In the genomic region with DNA sequence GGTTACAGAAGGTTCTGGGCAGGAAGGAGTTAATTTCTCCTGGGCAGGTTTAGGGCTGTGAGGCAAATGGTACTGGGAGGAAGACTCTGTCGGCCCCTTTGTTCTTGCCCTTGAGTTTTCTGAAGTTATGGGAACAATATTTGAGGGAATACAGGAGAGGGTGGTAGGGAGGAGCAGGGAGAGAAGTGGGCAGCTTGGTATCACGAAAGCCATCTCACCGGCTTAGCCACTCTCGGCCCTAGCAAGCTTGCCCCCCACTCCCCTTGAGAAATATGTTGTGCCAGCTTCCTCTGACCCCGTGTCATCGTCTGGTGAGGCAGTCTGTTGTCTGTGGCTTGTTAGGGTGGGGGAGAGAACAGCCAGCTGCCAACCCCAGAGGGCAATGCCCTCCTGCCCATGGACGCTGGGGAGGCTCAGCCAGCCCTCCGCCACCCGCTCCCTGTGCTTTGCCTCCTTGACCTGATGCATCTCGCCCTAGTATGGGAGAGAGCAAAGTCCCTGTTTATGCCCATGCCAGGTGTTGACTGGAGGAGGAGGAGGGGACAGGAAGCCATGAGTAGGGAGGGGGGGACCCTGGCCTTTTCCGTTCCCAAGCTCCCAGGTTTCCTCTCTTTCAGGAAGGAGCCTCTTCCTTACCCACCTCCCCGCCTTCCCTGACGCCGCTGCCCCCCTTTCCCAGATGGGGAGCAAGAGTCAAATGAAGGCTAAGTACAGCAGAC, we compare ENCODE assay signal across 8 cellular contexts. TPM values are rescaled to one million over a fixed set of nuclear protein-coding genes. Genes with fewer than 3 reads are reported as not detected.
DNase-seq lines count a peak whose midpoint lies in the region; ATAC-seq, FAIRE-seq and TF ChIP-seq lines count a peak whose summit lies in the region.

No MANE protein-coding gene starts in this region.

- DNase-seq in activated T-helper 1 cell treated with anti-CD3 and anti-CD28 coated beads, Interleukin-12 subunit alpha, Interleukin-12 subunit beta, Interleukin-2, Interleukin-4 antibody, amounts not matched to agents 30 ng/mL and 10 ng/mL and 1 ng/mL, durations not matched to agents 14 hours and 24 hours and 36 hours (ENCODE audit: low spot score), result no peak
- DNase-seq in hepatocyte (ENCODE audit: low spot score), result peak; percentile 70
- DNase-seq in retina, result peak; percentile 24
- DNase-seq in GM13977 (ENCODE audit: low spot score), result no peak
- DNase-seq in GM19239 (ENCODE audit: insufficient read length, low spot score), result no peak

- H3K4me3 ChIP-seq in HEK293 (ENCODE audit: low read depth, low read length) (peak overlapping the region; percentile 62), hepatocyte (peak overlapping the region; percentile 45)

- H2AFZ ChIP-seq in hepatocyte, result no peak overlapping the region

- H3K9me3 ChIP-seq in HEK293 (ENCODE audit: control insufficient read depth, insufficient read depth, low read depth, low read length) (no peaks in the 10 kb centered on the region), hepatocyte (ENCODE audit: low read depth) (no peaks in the 10 kb centered on the region)

- H3K36me3 ChIP-seq in HEK293 (ENCODE audit: control insufficient read depth in 2 of 2, insufficient read depth in 1 of 2, low read length in 2 of 2) (peaks cover 3 to 29% of the 10 kb centered on the region in 2 experiments; a peak in 2 of 3 replicates), hepatocyte (replicated peaks; ENCODE audit: insufficient read depth, low read depth) (no peaks in the 10 kb centered on the region)

- no peaks in the 10 kb centered on the region for H4K20me1 ChIP-seq in hepatocyte (ENCODE audit: insufficient read depth, poor library complexity, severe bottlenecking)

- no peak overlapping the region for H3K27ac Mint-ChIP-seq in activated T-helper 1 cell treated with anti-CD3 and anti-CD28 coated beads, Interleukin-12 subunit alpha, Interleukin-12 subunit beta, Interleukin-2, Interleukin-4 antibody, amounts not matched to agents 30 ng/mL and 10 ng/mL and 1 ng/mL, durations not matched to agents 14 hours and 24 hours and 36 hours

- peak overlapping the region; percentile 67 for H3K4me3 Mint-ChIP-seq in activated T-helper 1 cell treated with anti-CD3 and anti-CD28 coated beads, Interleukin-12 subunit alpha, Interleukin-12 subunit beta, Interleukin-2, Interleukin-4 antibody, amounts not matched to agents 30 ng/mL and 10 ng/mL and 1 ng/mL, durations not matched to agents 14 hours and 24 hours and 36 hours

- intact Hi-C loops in activated T-helper 1 cell treated with anti-CD3 and anti-CD28 coated beads, Interleukin-12 subunit alpha, Interleukin-12 subunit beta, Interleukin-2, Interleukin-4 antibody, amounts not matched to agents 30 ng/mL and 10 ng/mL and 1 ng/mL, durations not matched to agents 14 hours and 24 hours and 36 hours (cut with micrococcal nuclease), result loop anchor here (5.0 kb wide), 2 partner anchors 37 to 38 kb away; no protein-coding TSS in a partner anchor

- no peak for TF ChIP-seq CTCF in HEK293 (tag by site-specific recombination; IDR thresholded peaks at IDR 0.05)
- TF ChIP-seq CTCF in hepatocyte (IDR thresholded peaks at IDR 0.05; ENCODE audit: poor library complexity), result no peak
- no peak for TF ChIP-seq CTCF in GM13977 (IDR thresholded peaks at IDR 0.05; ENCODE audit: extremely low read depth, insufficient read depth, missing control alignments)

- no peaks in the 10 kb centered on the region for H3K27me3 ChIP-seq in hepatocyte

- no peak for ATAC-seq in HG03045 (IDR thresholded peaks at IDR 0.05; ENCODE audit: unreplicated experiment)
- no peak for ATAC-seq in HG02981 (IDR thresholded peaks at IDR 0.05; ENCODE audit: unreplicated experiment)

- H3K4me2 ChIP-seq in hepatocyte, result peak overlapping the region; percentile 98

- no peaks in the 10 kb centered on the region for H3K9me3 Mint-ChIP-seq in activated T-helper 1 cell treated with anti-CD3 and anti-CD28 coated beads, Interleukin-12 subunit alpha, Interleukin-12 subunit beta, Interleukin-2, Interleukin-4 antibody, amounts not matched to agents 30 ng/mL and 10 ng/mL and 1 ng/mL, durations not matched to agents 14 hours and 24 hours and 36 hours

- WGBS in hepatocyte (ENCODE audit: low lambda C conversion rate, missing lambda C conversion rate), result 15% methylated on average over 14 of the region's 14 CpGs

- H3K4me1 Mint-ChIP-seq in activated T-helper 1 cell treated with anti-CD3 and anti-CD28 coated beads, Interleukin-12 subunit alpha, Interleukin-12 subunit beta, Interleukin-2, Interleukin-4 antibody, amounts not matched to agents 30 ng/mL and 10 ng/mL and 1 ng/mL, durations not matched to agents 14 hours and 24 hours and 36 hours (ENCODE audit: low read depth), result peaks cover 19% of the 10 kb centered on the region

- in situ Hi-C loops in GM13977 (cut with MboI; ENCODE audit: low pct_unique_long_range_greater_than_20kb, low sequenced_read_pairs, unreplicated experiment), result no loop called here

- no peaks in the 10 kb centered on the region for H3K9me2 ChIP-seq in hepatocyte (replicated peaks; ENCODE audit: insufficient read depth)

- H3K27ac ChIP-seq in HEK293 (ENCODE audit: extremely low read depth, low read depth, low read length) (peak overlapping the region; percentile 57), hepatocyte (peak overlapping the region; percentile 97)

- H3K4me1 ChIP-seq in HEK293 (ENCODE audit: control insufficient read depth, insufficient read depth, low read length) (peaks cover 21% of the 10 kb centered on the region), hepatocyte (ENCODE audit: insufficient read depth) (peaks cover 37% of the 10 kb centered on the region)

- POLR2A ChIA-PET in HEK293 (lab: Yijun Ruan, JAX), result interaction anchor here (0.6 to 3.5 kb wide), 6 partner anchors 11 to 128 kb away, joined by 3 to 17 read pairs (median 4); partner anchors contain the start of genes DPM3 and KRTCAP2

- FAIRE-seq in GM19239 (lab: Jason Lieb, UNC), result no peak

- CTCF ChIA-PET in HEK293 (lab: Yijun Ruan, JAX), result interaction anchor here (0.5 to 8.1 kb wide), 9 partner anchors 14 to 167 kb away, joined by 3 to 54 read pairs (median 5); partner anchors contain the start of gene PYGO2

- H3K36me3 Mint-ChIP-seq in activated T-helper 1 cell treated with anti-CD3 and anti-CD28 coated beads, Interleukin-12 subunit alpha, Interleukin-12 subunit beta, Interleukin-2, Interleukin-4 antibody, amounts not matched to agents 30 ng/mL and 10 ng/mL and 1 ng/mL, durations not matched to agents 14 hours and 24 hours and 36 hours (ENCODE audit: low read depth), result peaks cover 2% of the 10 kb centered on the region

- peaks cover 49% of the 10 kb centered on the region for H3K27me3 Mint-ChIP-seq in activated T-helper 1 cell treated with anti-CD3 and anti-CD28 coated beads, Interleukin-12 subunit alpha, Interleukin-12 subunit beta, Interleukin-2, Interleukin-4 antibody, amounts not matched to agents 30 ng/mL and 10 ng/mL and 1 ng/mL, durations not matched to agents 14 hours and 24 hours and 36 hours (ENCODE audit: insufficient read depth)

- H3K79me2 ChIP-seq in hepatocyte, result peaks cover 47% of the 10 kb centered on the region

TF ChIP-seq in HEK293, 187 proteins besides CTCF, POLR2A, EP300 and RAD21 (continues in another document):
- TF ChIP-seq ZNF341 (tag by site-specific recombination; IDR thresholded peaks at IDR 0.05; ENCODE audit: low read depth) (peak; percentile 71), TCF7L2 (IDR thresholded peaks at IDR 0.05; ENCODE audit: borderline replicate concordance, low read depth, low read length) (peak; percentile 83), ZBTB48 (tag by site-specific recombination; IDR thresholded peaks at IDR 0.05) (0 out of 2 replicates have a peak, but pooled peaks have one; percentile 34), SP7 (tag by site-specific recombination; IDR thresholded peaks at IDR 0.05) (0 out of 2 replicates have a peak, but pooled peaks have one; percentile 20), ZNF223 (tag by site-specific recombination; IDR thresholded peaks at IDR 0.05) (no peak)

RNA-seq across cellular contexts. Expression of gene EFNA1, which starts 1.2 kb away (rescaled TPM):
- not detected in 2 replicates for total RNA-seq in activated T-helper 1 cell treated with anti-CD3 and anti-CD28 coated beads, Interleukin-12 subunit alpha, Interleukin-12 subunit beta, Interleukin-2, Interleukin-4 antibody, amounts not matched to agents 30 ng/mL and 10 ng/mL and 1 ng/mL, durations not matched to agents 14 hours and 24 hours and 36 hours
- total RNA-seq in hepatocyte, result 78.7 and 94.8 TPM in 2 replicates
- polyA plus RNA-seq in hepatocyte, result 137 and 172 TPM in 2 replicates

RNA-seq across cellular contexts. Expression of gene SLC50A1, which starts 6.7 kb away (rescaled TPM):
- total RNA-seq in activated T-helper 1 cell treated with anti-CD3 and anti-CD28 coated beads, Interleukin-12 subunit alpha, Interleukin-12 subunit beta, Interleukin-2, Interleukin-4 antibody, amounts not matched to agents 30 ng/mL and 10 ng/mL and 1 ng/mL, durations not matched to agents 14 hours and 24 hours and 36 hours, result 45.7 and 47.7 TPM in 2 replicates
- total RNA-seq in hepatocyte, result 75.3 and 88.6 TPM in 2 replicates
- polyA plus RNA-seq in hepatocyte, result 111 and 115 TPM in 2 replicates

RNA-seq across cellular contexts. Expression of gene DPM3, which starts 11.4 kb away (rescaled TPM):
- 43.7 and 45.1 TPM in 2 replicates for total RNA-seq in activated T-helper 1 cell treated with anti-CD3 and anti-CD28 coated beads, Interleukin-12 subunit alpha, Interleukin-12 subunit beta, Interleukin-2, Interleukin-4 antibody, amounts not matched to agents 30 ng/mL and 10 ng/mL and 1 ng/mL, durations not matched to agents 14 hours and 24 hours and 36 hours
- total RNA-seq in hepatocyte, result 94.2 and 121 TPM in 2 replicates
- 84.1 and 96.3 TPM in 2 replicates for polyA plus RNA-seq in hepatocyte

RNA-seq across cellular contexts. Expression of gene KRTCAP2, which starts 44.2 kb away (rescaled TPM):
- total RNA-seq in activated T-helper 1 cell treated with anti-CD3 and anti-CD28 coated beads, Interleukin-12 subunit alpha, Interleukin-12 subunit beta, Interleukin-2, Interleukin-4 antibody, amounts not matched to agents 30 ng/mL and 10 ng/mL and 1 ng/mL, durations not matched to agents 14 hours and 24 hours and 36 hours, result 230 and 238 TPM in 2 replicates
- 191 and 209 TPM in 2 replicates for total RNA-seq in hepatocyte
- polyA plus RNA-seq in hepatocyte, result 440 and 454 TPM in 2 replicates

RNA-seq across cellular contexts. Expression of gene TRIM46, which starts 44.7 kb away (rescaled TPM):
- 10.2 and 12.6 TPM in 2 replicates for total RNA-seq in activated T-helper 1 cell treated with anti-CD3 and anti-CD28 coated beads, Interleukin-12 subunit alpha, Interleukin-12 subunit beta, Interleukin-2, Interleukin-4 antibody, amounts not matched to agents 30 ng/mL and 10 ng/mL and 1 ng/mL, durations not matched to agents 14 hours and 24 hours and 36 hours
- total RNA-seq in hepatocyte, result 1.1 and 1.2 TPM in 2 replicates
- 1.9 and 2.1 TPM in 2 replicates for polyA plus RNA-seq in hepatocyte

Comparison
In these comparisons a context has a peak if more than half of its experiments do, and no peak if none do; other contexts are left out.
1. DNase-seq: peak in hepatocyte (single experiment) and retina (single experiment); none in activated T-helper 1 cell treated with anti-CD3 and anti-CD28 coated beads, Interleukin-12 subunit alpha, Interleukin-12 subunit beta, Interleukin-2, Interleukin-4 antibody, amounts not matched to agents 30 ng/mL and 10 ng/mL and 1 ng/mL, durations not matched to agents 14 hours and 24 hours and 36 hours (single experiment), GM13977 (single experiment) and GM19239 (single experiment).
2. RNA of gene EFNA1, which starts 1.2 kb away (total RNA-seq): 78.7 to 94.8 TPM in hepatocyte; not detected in activated T-helper 1 cell treated with anti-CD3 and anti-CD28 coated beads, Interleukin-12 subunit alpha, Interleukin-12 subunit beta, Interleukin-2, Interleukin-4 antibody, amounts not matched to agents 30 ng/mL and 10 ng/mL and 1 ng/mL, durations not matched to agents 14 hours and 24 hours and 36 hours; every median in the first group is over 10 times any median in the second.